ENCODE assay signal across 1 cellular context in genomic region chr7:97130417-97131139, GRCh38.
TF ChIP-seq lines count a peak whose summit lies in the region.

No MANE protein-coding gene starts in this region.

TF ChIP-seq in K562, 482 proteins besides CTCF, POLR2A, EP300 and RAD21 (continued from another document and continues in another):
- TF ChIP-seq SP1 (CRISPR knock-in tag; IDR thresholded peaks at IDR 0.05) (no peak), RUNX1 (IDR thresholded peaks at IDR 0.05; ENCODE audit: low read depth) (no peak), PYGO2 (tag; IDR thresholded peaks at IDR 0.05) (no peak), TRIM25 (IDR thresholded peaks at IDR 0.05; ENCODE audit: borderline replicate concordance) (no peak), TFAP4 (CRISPR knock-in tag; IDR thresholded peaks at IDR 0.05; ENCODE audit: borderline replicate concordance) (peak; percentile 20; the same call in 1 of the 2 replicates), U2AF2 (optimal IDR thresholded peaks at IDR 0.05; ENCODE audit: low read depth, low read length) (no peak), NEUROD1 (IDR thresholded peaks at IDR 0.05; ENCODE audit: borderline replicate concordance, low read depth, low read length, partially characterized antibody) (no peak), HEY1 (CRISPR knock-in tag; IDR thresholded peaks at IDR 0.05; ENCODE audit: borderline replicate concordance) (no peak), GATAD2B (IDR thresholded peaks at IDR 0.05; ENCODE audit: borderline replicate concordance) (0 out of 2 replicates have a peak, but pooled peaks have one; percentile 18), CHD1 (IDR thresholded peaks at IDR 0.05; ENCODE audit: low read length) (no peak), ZNF57 (CRISPR knock-in tag; IDR thresholded peaks at IDR 0.05) (no peak), ZBTB26 (CRISPR knock-in tag; IDR thresholded peaks at IDR 0.05) (no peak), NFYB (IDR thresholded peaks at IDR 0.05; ENCODE audit: extremely low read depth, insufficient read length) (peak; percentile 21), SAP30 (IDR thresholded peaks at IDR 0.05; ENCODE audit: borderline replicate concordance, insufficient read depth, low read depth, low read length, poor library complexity, severe bottlenecking) (no peak), ZBTB11 (CRISPR knock-in tag; IDR thresholded peaks at IDR 0.05) (no peak), TCF3 (CRISPR knock-in tag; IDR thresholded peaks at IDR 0.05) (no peak), ETV1 (tag; conservative IDR thresholded peaks at IDR 0.05; ENCODE audit: low read depth) (peak; percentile 68), ZNF263 (CRISPR knock-in tag; IDR thresholded peaks at IDR 0.05; ENCODE audit: borderline replicate concordance) (no peak), MITF (IDR thresholded peaks at IDR 0.05) (0 out of 2 replicates have a peak, but pooled peaks have one; percentile 10), PURB (CRISPR knock-in tag; IDR thresholded peaks at IDR 0.05; ENCODE audit: low read depth) (no peak), PREB (CRISPR knock-in tag; IDR thresholded peaks at IDR 0.05) (0 out of 2 replicates have a peak, but pooled peaks have one; percentile 22), REST (CRISPR knock-in tag; IDR thresholded peaks at IDR 0.05; ENCODE audit: low read depth) (no peak), DIDO1 (tag; IDR thresholded peaks at IDR 0.05; ENCODE audit: low read depth) (no peak), ZNF197 (CRISPR knock-in tag; IDR thresholded peaks at IDR 0.05; ENCODE audit: low read depth) (no peak), TEAD4 (IDR thresholded peaks at IDR 0.05; ENCODE audit: low read length) (no peak), TEAD4 (CRISPR knock-in tag; IDR thresholded peaks at IDR 0.05; ENCODE audit: borderline replicate concordance) (no peak), FUS (optimal IDR thresholded peaks at IDR 0.05; ENCODE audit: low read depth, low read length) (no peak), KLF16 (IDR thresholded peaks at IDR 0.05) (no peak), PHF8 (IDR thresholded peaks at IDR 0.05; ENCODE audit: borderline replicate concordance, low read length) (no peak), ZBTB17 (CRISPR knock-in tag; IDR thresholded peaks at IDR 0.05) (no peak), HINFP (tag; conservative IDR thresholded peaks at IDR 0.05; ENCODE audit: low read depth) (peak; percentile 61; the same call in 1 of the 2 replicates), RNF2 (IDR thresholded peaks at IDR 0.05) (no peak), SNRNP70 (optimal IDR thresholded peaks at IDR 0.05; ENCODE audit: low read depth, low read length) (no peak), SIN3A (IDR thresholded peaks at IDR 0.05; ENCODE audit: borderline replicate concordance in 2 of 2, control insufficient read depth in 1 of 2, low read depth in 2 of 2, low read length in 2 of 2) (no peak), BRD4 (IDR thresholded peaks at IDR 0.05) (no peak), CC2D1A (IDR thresholded peaks at IDR 0.05) (peak; percentile 74), ZBTB7A (IDR thresholded peaks at IDR 0.05; ENCODE audit: borderline replicate concordance, control insufficient read depth, low read depth, low read length) (peak; percentile 59; the same call in 1 of the 2 replicates), FOXJ3 (CRISPR knock-in tag; IDR thresholded peaks at IDR 0.05) (no peak), ATF4 (CRISPR knock-in tag; IDR thresholded peaks at IDR 0.05) (no peak), RBM17 (IDR thresholded peaks at IDR 0.05; ENCODE audit: borderline replicate concordance, low read depth, low read length) (no peak), ARID3B (CRISPR knock-in tag; IDR thresholded peaks at IDR 0.05; ENCODE audit: borderline replicate concordance) (no peak)
